1 cellular context compared by ENCODE assay signal in genomic region chr9:87076825-87077224, GRCh38.
TF ChIP-seq lines count a peak whose summit lies in the region.

No MANE protein-coding gene starts in this region.

TF ChIP-seq in IMR-90, 13 proteins besides CTCF, POLR2A, EP300 and RAD21 (continued from another document):
- TF ChIP-seq USF2 (IDR thresholded peaks at IDR 0.05; ENCODE audit: low read depth, low read length), result no peak
- no peak for TF ChIP-seq MAZ (IDR thresholded peaks at IDR 0.05; ENCODE audit: borderline replicate concordance, low read depth, low read length)
- no peak for TF ChIP-seq SMC3 (IDR thresholded peaks at IDR 0.05; ENCODE audit: low read depth, low read length)
- TF ChIP-seq RFX5 (IDR thresholded peaks at IDR 0.05; ENCODE audit: low read depth, low read length), result no peak
- TF ChIP-seq CEBPB (IDR thresholded peaks at IDR 0.05; ENCODE audit: low read depth, low read length), result no peak
- TF ChIP-seq FOS (IDR thresholded peaks at IDR 0.05; ENCODE audit: low read depth, low read length), result no peak
- TF ChIP-seq RCOR1 (IDR thresholded peaks at IDR 0.05; ENCODE audit: insufficient replicate concordance, low read length), result no peak
TF ChIP-seq in IMR-90: peak in this region for 0.
